16 cellular contexts compared by ENCODE assay signal in the genomic region with DNA sequence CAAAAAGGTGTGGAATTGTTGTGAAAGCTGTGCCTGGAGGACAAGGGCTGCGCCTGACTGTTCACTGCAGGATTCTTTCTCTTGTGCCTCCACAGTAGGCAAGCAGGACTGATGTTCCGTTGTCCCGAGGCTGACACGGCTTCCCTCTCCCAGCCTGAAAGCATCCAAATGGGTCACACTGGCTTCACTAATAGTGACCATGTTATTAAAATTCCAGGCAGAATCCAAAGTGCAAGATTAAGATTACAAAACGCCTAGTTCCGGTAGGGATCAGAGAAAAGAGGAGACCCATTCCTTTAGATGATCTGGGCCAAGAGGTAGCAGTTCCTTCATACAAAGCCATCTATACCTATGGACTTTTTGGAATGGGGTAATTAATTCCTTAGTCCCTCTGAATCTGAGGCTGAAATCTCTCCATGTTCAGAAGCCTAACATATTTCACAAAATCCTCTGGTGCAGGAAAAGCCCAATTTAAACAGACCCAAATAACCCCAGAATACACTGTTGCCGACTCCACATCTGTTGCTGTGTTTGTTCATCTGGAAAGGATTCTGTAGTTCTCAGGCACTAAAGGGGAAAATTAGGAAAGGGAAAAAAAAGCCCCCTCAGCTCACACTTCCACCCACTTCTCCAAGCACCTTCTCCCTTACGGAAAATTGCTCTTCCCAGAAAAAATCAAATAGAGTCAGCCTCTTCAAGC.
A peak's percentile ranks its signal among the peaks of the same experiment; 100 is the strongest.
DNase-seq lines count a peak whose midpoint lies in the region; ATAC-seq and TF ChIP-seq lines count a peak whose summit lies in the region.
"Had no signal": no experiment of that assay in that cellular context is flagged by ENCODE, and none has a peak within 500 bp of the region (broad histone marks: within the 10 kb centered on the region; RNA-seq: fewer than 3 reads in every experiment).

No MANE protein-coding gene starts in this region.

- H3K36me3 Mint-ChIP-seq in osteocyte (ENCODE audit: unreplicated experiment): no peaks in the 10 kb centered on the region
- no peaks in the 10 kb centered on the region for H3K36me3 Mint-ChIP-seq in CD14-positive monocyte

- H3K4me2 ChIP-seq in mammary epithelial cell (ENCODE audit: insufficient read depth, low read depth, low read length): no peak overlapping the region
- H3K4me2 ChIP-seq: GM23338, PC-9 had no signal

- TF ChIP-seq CTCF in breast epithelium (IDR thresholded peaks at IDR 0.05) (no peak), mammary epithelial cell (conservative IDR thresholded peaks at IDR 0.05 in 1 of 2, IDR thresholded peaks at IDR 0.05 in 1 of 2; ENCODE audit: extremely low read depth in 1 of 2, insufficient read depth in 1 of 2, low read depth in 1 of 2, low read length in 2 of 2) (no peak), gastroesophageal sphincter (IDR thresholded peaks at IDR 0.05) (no peak), osteocyte (IDR thresholded peaks at IDR 0.05) (no peak), transverse colon (IDR thresholded peaks at IDR 0.05) (no peak), CD14-positive monocyte (IDR thresholded peaks at IDR 0.05) (no peak)

- 95% methylated on average over 8 of the region's 8 CpGs for WGBS in mammary epithelial cell (ENCODE audit: low coverage, missing lambda C conversion rate)
- 66 to 78% methylated on average over 3 to 7 of the region's 8 CpGs for WGBS in gastroesophageal sphincter (ENCODE audit: low coverage in 1 of 2), 2 donors
- 80 to 89% methylated on average over 2 to 8 of the region's 8 CpGs for WGBS in transverse colon (ENCODE audit: low coverage in 1 of 2), 2 donors

- no peaks in the 10 kb centered on the region for H4K20me1 ChIP-seq in mammary epithelial cell (ENCODE audit: insufficient read depth, low read length)

- CTCF ChIA-PET in mammary epithelial cell (lab: Charles Lee; ENCODE audit: low non-redundant PET): no interaction called here

- H3K36me3 ChIP-seq in breast epithelium (no peaks in the 10 kb centered on the region), mammary epithelial cell (ENCODE audit: insufficient read depth, low read length) (no peaks in the 10 kb centered on the region), gastroesophageal sphincter (no peaks in the 10 kb centered on the region), transverse colon (no peaks in the 10 kb centered on the region)

- in situ Hi-C loops in mammary epithelial cell (cut with MboI; ENCODE audit: low sequenced_read_pairs in 2 of 2) (no loop called here), transverse colon (cut with MboI; ENCODE audit: low pct_ligation_motif_present in 1 of 4, low pct_unique_long_range_greater_than_20kb in 1 of 4, low sequenced_read_pairs in 3 of 4) (no loop called here)

- intact Hi-C loops in breast epithelium (cut with DNase I; ENCODE audit: low total_unique reads) (no loop called here), mammary epithelial cell (cut with micrococcal nuclease) (no loop called here), transverse colon (cut with DNase I; ENCODE audit: low total_unique reads) (no loop called here), CD14-positive monocyte (cut with micrococcal nuclease) (no loop called here)

- H3K27me3 ChIP-seq in breast epithelium (no peaks in the 10 kb centered on the region), mammary epithelial cell (ENCODE audit: insufficient read depth, low read length) (no peaks in the 10 kb centered on the region), gastroesophageal sphincter (no peaks in the 10 kb centered on the region), transverse colon (no peaks in the 10 kb centered on the region)

- H3K9me3 ChIP-seq in breast epithelium (no peaks in the 10 kb centered on the region), mammary epithelial cell (replicated peaks; ENCODE audit: insufficient read depth, low read length) (no peaks in the 10 kb centered on the region), gastroesophageal sphincter (no peaks in the 10 kb centered on the region), transverse colon (no peaks in the 10 kb centered on the region)

- H3K9ac ChIP-seq in mammary epithelial cell (ENCODE audit: insufficient read depth, low read length): no peak overlapping the region

- no peaks in the 10 kb centered on the region for H3K79me2 ChIP-seq in mammary epithelial cell (ENCODE audit: insufficient read depth, low read length)

- DNase-seq in breast epithelium (ENCODE audit: low spot score in 2 of 2): no peak
- no peak for DNase-seq in mammary epithelial cell
- no peak for DNase-seq in osteocyte (ENCODE audit: extremely low spot score, unreplicated experiment)
- DNase-seq in transverse colon: no peak
- no peak for DNase-seq in CD14-positive monocyte (ENCODE audit: low spot score)
- DNase-seq: DMS 273 treated with DMSO at 0.1 percent for 48 hours, NCI-H1105, NCI-H187 treated with DMSO at 0.1 percent for 48 hours, NCI-H510A, NCI-H774, PC-9 had no signal

- H3K4me1 ChIP-seq in breast epithelium (no peaks in the 10 kb centered on the region), mammary epithelial cell (ENCODE audit: insufficient read depth, low read length) (no peaks in the 10 kb centered on the region), gastroesophageal sphincter (peaks cover 0 to 17% (median 3%) of the 10 kb centered on the region in 3 donors), transverse colon (peaks cover 0 to 18% (median 4%) of the 10 kb centered on the region in 4 donors)

- peak; percentile 27 for ATAC-seq in gastroesophageal sphincter
- ATAC-seq in GM21367 (IDR thresholded peaks at IDR 0.05; ENCODE audit: unreplicated experiment): no peak
- ATAC-seq: GM23338 had no signal

- H3K27ac Mint-ChIP-seq in osteocyte (ENCODE audit: unreplicated experiment): peak overlapping the region; percentile 55
- no peak overlapping the region for H3K27ac Mint-ChIP-seq in CD14-positive monocyte
- H3K27ac Mint-ChIP-seq: GM23338 had no signal

- TF ChIP-seq EP300 in gastroesophageal sphincter (IDR thresholded peaks at IDR 0.05) (no peak), transverse colon (IDR thresholded peaks at IDR 0.05; ENCODE audit: low read depth) (no peak)

- no peak overlapping the region for H2AFZ ChIP-seq in mammary epithelial cell (ENCODE audit: low read depth, low read length)
- H2AFZ ChIP-seq: GM23338, PC-9 had no signal

- H3K4me3 ChIP-seq in breast epithelium (no peak overlapping the region), mammary epithelial cell (replicated peaks in 1 of 3; ENCODE audit: insufficient read depth in 1 of 3, low read depth in 2 of 3, low read length in 3 of 3) (no peak overlapping the region), gastroesophageal sphincter (no peak overlapping the region), transverse colon (no peak overlapping the region)
- H3K4me3 ChIP-seq: GM23338, PC-9 had no signal

- BruUV-seq in mammary epithelial cell (replicated peaks; lab: Mats Ljungman, UMichigan): no TSS peak

- H3K4me1 Mint-ChIP-seq in osteocyte (ENCODE audit: unreplicated experiment) (peaks cover 25% of the 10 kb centered on the region), CD14-positive monocyte (no peaks in the 10 kb centered on the region)

- peak overlapping the region; percentile 33 to 85 for H3K27ac ChIP-seq in breast epithelium
- no peak overlapping the region for H3K27ac ChIP-seq in mammary epithelial cell (ENCODE audit: insufficient read depth, low read depth, low read length)
- H3K27ac ChIP-seq in gastroesophageal sphincter: peak overlapping the region in 3 of 4 donors; percentile 1 to 50 (median 35)
- H3K27ac ChIP-seq in transverse colon: peak overlapping the region; percentile 32 to 64 (median 54)
- H3K27ac ChIP-seq: C4-2B, HL-60, PC-9 had no signal

- dilution Hi-C loops in mammary epithelial cell (cut with HindIII; ENCODE audit: low sequenced_read_pairs): no loop called here

- no peaks in the 10 kb centered on the region for H3K9me3 Mint-ChIP-seq in osteocyte (ENCODE audit: unreplicated experiment)
- peaks cover 0 to 3% (median 0%) of the 10 kb centered on the region in 7 donors for H3K9me3 Mint-ChIP-seq in CD14-positive monocyte
- H3K9me3 Mint-ChIP-seq: GM23338 had no signal

- H3K27me3 Mint-ChIP-seq in osteocyte (ENCODE audit: unreplicated experiment) (peaks cover 13% of the 10 kb centered on the region), CD14-positive monocyte (ENCODE audit: low read depth in 3 of 3) (peaks cover 0 to 3% (median 1%) of the 10 kb centered on the region in 3 donors)

- H3K4me3 Mint-ChIP-seq in osteocyte (ENCODE audit: unreplicated experiment) (no peak overlapping the region), CD14-positive monocyte (no peak overlapping the region)
- H3K4me3 Mint-ChIP-seq: GM23338 had no signal

- TF ChIP-seq POLR2A in breast epithelium (IDR thresholded peaks at IDR 0.05): no peak
- no peak for TF ChIP-seq POLR2A in gastroesophageal sphincter (IDR thresholded peaks at IDR 0.05)
- no peak for TF ChIP-seq POLR2A in transverse colon (IDR thresholded peaks at IDR 0.05)
